8 cellular contexts compared by ENCODE assay signal in the genomic region with DNA sequence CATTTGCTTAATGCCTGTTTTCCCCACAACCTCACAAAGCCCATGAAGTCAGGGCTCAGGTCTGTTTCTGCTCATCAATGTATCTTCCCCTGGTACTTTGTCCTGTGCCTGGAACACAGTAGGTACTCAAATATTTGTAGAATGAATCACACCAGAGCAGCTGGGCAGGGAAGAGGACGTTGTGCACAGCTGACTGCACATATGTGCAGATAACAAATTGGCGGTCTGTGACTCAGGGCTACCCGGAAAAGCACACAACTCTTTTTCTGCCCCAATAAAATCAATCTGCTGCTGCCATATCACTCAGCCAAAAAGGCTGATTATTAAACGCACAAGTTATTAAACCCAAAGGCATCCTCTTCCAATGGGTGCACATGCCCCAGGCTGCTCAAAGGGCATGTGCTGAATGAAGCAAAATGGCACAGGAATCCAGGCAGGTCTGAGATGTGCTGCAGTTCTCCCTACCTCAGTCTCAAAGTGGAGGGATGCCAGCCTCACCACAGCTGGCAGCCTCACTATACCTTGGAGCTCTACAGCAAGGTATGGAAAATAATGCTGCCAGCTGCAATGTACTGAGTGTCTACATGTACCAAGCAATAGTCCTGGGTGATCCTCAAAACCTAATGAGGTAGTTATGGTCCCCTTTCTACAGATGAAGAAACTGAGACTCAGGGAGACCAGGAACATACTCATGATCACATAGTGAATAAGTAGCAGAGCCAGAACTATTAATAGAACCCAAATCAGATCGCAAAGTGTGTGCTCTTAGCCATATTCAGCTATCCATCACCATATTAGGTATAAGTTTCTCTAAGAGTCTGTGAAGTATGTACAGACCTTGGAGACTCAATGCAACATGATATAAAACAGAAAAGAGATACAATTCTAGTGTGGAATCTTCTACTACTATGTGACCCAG. TPM values are rescaled to one million over a fixed set of nuclear protein-coding genes. Genes with fewer than 3 reads are reported as not detected.
DNase-seq lines count a peak whose midpoint lies in the region; ATAC-seq, FAIRE-seq and TF ChIP-seq lines count a peak whose summit lies in the region.

No MANE protein-coding gene starts in this region.

- peak overlapping the region in 1 of 2 donors; percentile 20 for H3K4me3 ChIP-seq in ascending aorta
- H3K4me3 ChIP-seq in stomach, result no peak overlapping the region
- no peak overlapping the region for H3K4me3 ChIP-seq in CD8-positive, alpha-beta memory T cell (ENCODE audit: low read length)

- 26 to 43% (median 29%) methylated on average over 5 of the region's 5 CpGs for WGBS in stomach, 5 donors

- intact Hi-C loops in ascending aorta (cut with DNase I), result loop anchor here (5.0 kb wide), 1 partner anchor 45 kb away; the partner anchor contains the start of gene SORBS1
- intact Hi-C loops in left ventricle myocardium superior (cut with micrococcal nuclease), result no loop called here
- intact Hi-C loops in stomach (cut with DNase I; ENCODE audit: low total_unique reads), result no loop called here
- intact Hi-C loops in CD14-positive monocyte (cut with micrococcal nuclease), result no loop called here

- no peak for FAIRE-seq in HTR-8/SVneo (lab: Jason Lieb, UNC)

- POLR2A ChIA-PET in CD8-positive, alpha-beta memory T cell (lab: Charles Lee), result no interaction called here

- no peaks in the 10 kb centered on the region for H3K4me1 Mint-ChIP-seq in CD14-positive monocyte
- H3K4me1 Mint-ChIP-seq in CD8-positive, alpha-beta memory T cell, result no peaks in the 10 kb centered on the region

- H3K27me3 Mint-ChIP-seq in CD14-positive monocyte (ENCODE audit: low read depth in 3 of 3), result peaks cover 0 to 4% (median 1%) of the 10 kb centered on the region in 3 donors
- peaks cover 0 to 3% of the 10 kb centered on the region in 2 donors for H3K27me3 Mint-ChIP-seq in CD8-positive, alpha-beta memory T cell

- no peak for TF ChIP-seq POLR2A in stomach (IDR thresholded peaks at IDR 0.05)

- no peak overlapping the region for H3K4me3 Mint-ChIP-seq in CD14-positive monocyte
- H3K4me3 Mint-ChIP-seq in CD8-positive, alpha-beta memory T cell, result no peak overlapping the region

- TF ChIP-seq CTCF in ascending aorta (IDR thresholded peaks at IDR 0.05), result no peak
- TF ChIP-seq CTCF in stomach (IDR thresholded peaks at IDR 0.05), result no peak
- TF ChIP-seq CTCF in CD14-positive monocyte (IDR thresholded peaks at IDR 0.05), result no peak

- peak; percentile 9 for TF ChIP-seq EP300 in stomach (IDR thresholded peaks at IDR 0.05)

- H3K27ac Mint-ChIP-seq in CD14-positive monocyte, result no peak overlapping the region
- H3K27ac Mint-ChIP-seq in CD8-positive, alpha-beta memory T cell, result no peak overlapping the region

- peak; percentile 28 for ATAC-seq in left ventricle myocardium superior
- ATAC-seq in HG02571 (IDR thresholded peaks at IDR 0.05; ENCODE audit: unreplicated experiment), result no peak

- H3K27me3 ChIP-seq in ascending aorta (no peaks in the 10 kb centered on the region), stomach (no peaks in the 10 kb centered on the region)
- no peaks in the 10 kb centered on the region for H3K27me3 ChIP-seq in CD8-positive, alpha-beta memory T cell (ENCODE audit: insufficient read depth, low read length, poor library complexity, severe bottlenecking)

- H3K4me1 ChIP-seq in ascending aorta, result peaks cover 27 to 73% of the 10 kb centered on the region in 2 donors
- H3K4me1 ChIP-seq in stomach, result peaks cover 50 to 98% (median 73%) of the 10 kb centered on the region in 4 donors
- H3K4me1 ChIP-seq in CD8-positive, alpha-beta memory T cell (ENCODE audit: insufficient read depth, low read length), result no peaks in the 10 kb centered on the region

- no peaks in the 10 kb centered on the region for H3K36me3 Mint-ChIP-seq in CD14-positive monocyte
- H3K36me3 Mint-ChIP-seq in CD8-positive, alpha-beta memory T cell, result no peaks in the 10 kb centered on the region

- H3K27ac ChIP-seq in ascending aorta (peak overlapping the region; percentile 88 to 92), stomach (peak overlapping the region; percentile 83 to 95 (median 86))
- no peak overlapping the region for H3K27ac ChIP-seq in CD8-positive, alpha-beta memory T cell (ENCODE audit: low read depth, low read length)

- H3K36me3 ChIP-seq in ascending aorta (peaks cover 4 to 7% of the 10 kb centered on the region in 2 donors), stomach (no peaks in the 10 kb centered on the region)
- H3K36me3 ChIP-seq in CD8-positive, alpha-beta memory T cell (ENCODE audit: insufficient read depth, low read length), result no peaks in the 10 kb centered on the region

- DNase-seq in HTR-8/SVneo (ENCODE audit: insufficient read length, low spot score) (peak; percentile 13), ascending aorta (ENCODE audit: low spot score in 2 of 2) (no peak), left ventricle myocardium superior (no peak), stomach (peak; percentile 58), HuH-7 (ENCODE audit: low spot score) (no peak), CD14-positive monocyte (ENCODE audit: low spot score) (no peak)
- no peak for DNase-seq in CD8-positive, alpha-beta memory T cell

- H3K9me3 ChIP-seq in ascending aorta (no peaks in the 10 kb centered on the region), stomach (no peaks in the 10 kb centered on the region)
- H3K9me3 ChIP-seq in CD8-positive, alpha-beta memory T cell (ENCODE audit: low read length), result no peaks in the 10 kb centered on the region

- peaks cover 0 to 2% (median 0%) of the 10 kb centered on the region in 7 donors for H3K9me3 Mint-ChIP-seq in CD14-positive monocyte
- no peaks in the 10 kb centered on the region for H3K9me3 Mint-ChIP-seq in CD8-positive, alpha-beta memory T cell

- CTCF ChIA-PET in CD8-positive, alpha-beta memory T cell (lab: Charles Lee), result no interaction called here

RNA-seq across cellular contexts. Expression of gene SORBS1, which starts 43.4 kb away (rescaled TPM):
- total RNA-seq in ascending aorta, result 416 TPM
- 703 TPM for total RNA-seq in left ventricle myocardium superior
- total RNA-seq in stomach, result 100 to 1,000 TPM in 4 of 5 donors, 10 to 100 TPM in 1; 44.9 to 713 (median 440) TPM
- 10 to 100 TPM; 34.4 to 94.8 (median 42.0) TPM for polyA plus RNA-seq in stomach
- polyA plus RNA-seq in CD14-positive monocyte, result under 1 TPM in 1 of 2 donors, not detected in 1; 0.15 TPM
- total RNA-seq in CD8-positive, alpha-beta memory T cell, result 1 to 10 TPM in 1 of 2 experiments, under 1 TPM in 1; 0.92 to 1.7 TPM
- polyA plus RNA-seq in CD8-positive, alpha-beta memory T cell, result 0.28 TPM

Comparison
In these comparisons a context has a peak if more than half of its experiments do, and no peak if none do; other contexts are left out.
1. DNase-seq: peak in HTR-8/SVneo (single experiment) and stomach (single experiment); none in ascending aorta (0 of 2), left ventricle myocardium superior (single experiment), HuH-7 (single experiment), CD14-positive monocyte (single experiment) and CD8-positive, alpha-beta memory T cell (0 of 5).
2. RNA of gene SORBS1, which starts 43.4 kb away (total RNA-seq): 703 TPM in left ventricle myocardium superior (single experiment), 44.9 to 713 TPM in stomach and 416 TPM in ascending aorta (single experiment); 0.92 to 1.7 TPM in CD8-positive, alpha-beta memory T cell; every median in the first group is over 10 times any median in the second.